Comparison of ENCODE assay signal across 8 cellular contexts in genomic region chr5:40755093-40755406, GRCh38. TPM values are rescaled to one million over a fixed set of nuclear protein-coding genes. Genes with fewer than 3 reads are reported as not detected.
DNase-seq lines count a peak whose midpoint lies in the region; ATAC-seq, FAIRE-seq and TF ChIP-seq lines count a peak whose summit lies in the region.

No MANE protein-coding gene starts in this region.

- TF ChIP-seq CTCF in D721Med (IDR thresholded peaks at IDR 0.05; ENCODE audit: insufficient read depth, missing control alignments) = peak; percentile 70
- TF ChIP-seq CTCF in epithelial cell of proximal tubule (conservative IDR thresholded peaks at IDR 0.05; ENCODE audit: low read depth, low read length) = peak; percentile 76

- no peaks in the 10 kb centered on the region for H3K27me3 ChIP-seq in mucosa of stomach (ENCODE audit: control insufficient read depth, insufficient read depth, low read length)

- FAIRE-seq in D721Med (lab: Jason Lieb, UNC) = peak; percentile 21

- H3K36me3 Mint-ChIP-seq in activated CD8-positive, alpha-beta memory T cell treated with anti-CD3 and anti-CD28 coated beads, Interleukin-2, amount 10 ng/mL, durations not matched to agents 7 days and 5 days = peaks cover 33% of the 10 kb centered on the region

- CTCF ChIA-PET in activated CD8-positive, alpha-beta memory T cell treated with anti-CD3 and anti-CD28 coated beads, Interleukin-2, amount 10 ng/mL, durations not matched to agents 7 days and 5 days (lab: Charles Lee) = interaction anchor here (1.1 to 1.5 kb wide), 5 partner anchors 11 to 124 kb away, joined by 3 to 6 read pairs (median 4); no protein-coding TSS in a partner anchor

- H3K9me3 ChIP-seq in mucosa of stomach (ENCODE audit: control insufficient read depth, low read length) = no peaks in the 10 kb centered on the region

- ATAC-seq in GM21367 (IDR thresholded peaks at IDR 0.05; ENCODE audit: unreplicated experiment) = peak; percentile 81
- ATAC-seq in activated CD8-positive, alpha-beta memory T cell treated with anti-CD3 and anti-CD28 coated beads, Interleukin-2, amount 10 ng/mL, durations not matched to agents 7 days and 5 days = peak; percentile 71

- H3K4me1 Mint-ChIP-seq in activated CD8-positive, alpha-beta memory T cell treated with anti-CD3 and anti-CD28 coated beads, Interleukin-2, amount 10 ng/mL, durations not matched to agents 7 days and 5 days = peaks cover 18% of the 10 kb centered on the region

- no peak for DNase-seq in D721Med (ENCODE audit: insufficient read length, low spot score)
- peak; percentile 92 for DNase-seq in HT-29 (ENCODE audit: low spot score)
- DNase-seq in NOMO-1 treated with DMSO at 0.1 percent for 48 hours (lab: John Stamatoyannopoulos, UW; ENCODE audit: unreplicated experiment) = peak; percentile 91
- peak; percentile 82 for DNase-seq in activated CD8-positive, alpha-beta memory T cell treated with anti-CD3 and anti-CD28 coated beads, Interleukin-2, amount 10 ng/mL, durations not matched to agents 7 days and 5 days
- peak; percentile 50 for DNase-seq in epithelial cell of proximal tubule (ENCODE audit: low read depth)
- peak; percentile 72 for DNase-seq in stimulated activated CD8-positive, alpha-beta memory T cell treated with anti-CD3 and anti-CD28 coated beads, Interleukin-4, amount 100 ng/mL, for 48 hours

- no peak overlapping the region for H3K4me3 Mint-ChIP-seq in activated CD8-positive, alpha-beta memory T cell treated with anti-CD3 and anti-CD28 coated beads, Interleukin-2, amount 10 ng/mL, durations not matched to agents 7 days and 5 days

- no peaks in the 10 kb centered on the region for H3K36me3 ChIP-seq in mucosa of stomach (ENCODE audit: control insufficient read depth, insufficient read depth, low read length)

- H3K9ac ChIP-seq in mucosa of stomach (ENCODE audit: low read length) = peak overlapping the region; percentile 94

- H3K27me3 Mint-ChIP-seq in activated CD8-positive, alpha-beta memory T cell treated with anti-CD3 and anti-CD28 coated beads, Interleukin-2, amount 10 ng/mL, durations not matched to agents 7 days and 5 days = no peaks in the 10 kb centered on the region

- no peaks in the 10 kb centered on the region for H3K4me1 ChIP-seq in mucosa of stomach (ENCODE audit: control insufficient read depth, insufficient read depth, low read length)

- no peak overlapping the region for H3K27ac Mint-ChIP-seq in activated CD8-positive, alpha-beta memory T cell treated with anti-CD3 and anti-CD28 coated beads, Interleukin-2, amount 10 ng/mL, durations not matched to agents 7 days and 5 days

- H3K4me3 ChIP-seq in epithelial cell of proximal tubule (ENCODE audit: low read depth, low read length) (peak overlapping the region; percentile 90), mucosa of stomach (ENCODE audit: low read length) (peak overlapping the region; percentile 78)

- H3K9me3 Mint-ChIP-seq in activated CD8-positive, alpha-beta memory T cell treated with anti-CD3 and anti-CD28 coated beads, Interleukin-2, amount 10 ng/mL, durations not matched to agents 7 days and 5 days (ENCODE audit: low read depth) = no peaks in the 10 kb centered on the region

RNA-seq across cellular contexts. Expression of gene TTC33, which starts 0.7 kb away (rescaled TPM):
- total RNA-seq in HT-29 (2014; rRNA removed; shearing (Covaris generic)) = 3.0 and 3.5 TPM in 2 replicates
- total RNA-seq in activated CD8-positive, alpha-beta memory T cell treated with anti-CD3 and anti-CD28 coated beads, Interleukin-2, amount 10 ng/mL, durations not matched to agents 7 days and 5 days = 10 to 100 TPM; 16.3 to 17.7 TPM
- 7.6 and 9.8 TPM in 2 replicates for total RNA-seq in epithelial cell of proximal tubule

RNA-seq across cellular contexts. Expression of gene PRKAA1, which starts 43.1 kb away (rescaled TPM):
- total RNA-seq in HT-29 (2014; rRNA removed; shearing (Covaris generic)) = 81.0 and 81.4 TPM in 2 replicates
- 10 to 100 TPM; 64.6 to 76.8 TPM for total RNA-seq in activated CD8-positive, alpha-beta memory T cell treated with anti-CD3 and anti-CD28 coated beads, Interleukin-2, amount 10 ng/mL, durations not matched to agents 7 days and 5 days
- total RNA-seq in epithelial cell of proximal tubule = 30.5 and 38.5 TPM in 2 replicates
